In genomic region chr18:57587262-57587661, GRCh38 we compare ENCODE assay signal across 9 cellular contexts. TPM values are rescaled to one million over a fixed set of nuclear protein-coding genes. Genes with fewer than 3 reads are reported as not detected.
DNase-seq lines count a peak whose midpoint lies in the region; ATAC-seq and TF ChIP-seq lines count a peak whose summit lies in the region.
"Had no signal": no experiment of that assay in that cellular context is flagged by ENCODE, and none has a peak within 500 bp of the region (broad histone marks: within the 10 kb centered on the region; RNA-seq: fewer than 3 reads in every experiment).

No MANE protein-coding gene starts in this region.

- peak overlapping the region; percentile 89 for H3K27ac Mint-ChIP-seq in activated T-helper 17 cell treated with anti-CD3 and anti-CD28 coated beads, Interleukin-2, amount 50 U/mL, for 72 hours
- H3K27ac Mint-ChIP-seq in type B pancreatic cell = peak overlapping the region; percentile 90

- TF ChIP-seq CTCF in cardiac muscle cell (IDR thresholded peaks at IDR 0.05; ENCODE audit: low read depth, low read length) = no peak
- no peak for TF ChIP-seq CTCF in type B pancreatic cell (conservative IDR thresholded peaks at IDR 0.05)
- no peak for TF ChIP-seq CTCF in tibial nerve (IDR thresholded peaks at IDR 0.05)

- no peak for TF ChIP-seq EP300 in tibial nerve (IDR thresholded peaks at IDR 0.05)

- ATAC-seq in Right ventricle myocardium superior (ENCODE audit: poor library complexity) = no peak
- no peak for ATAC-seq in activated T-helper 17 cell treated with anti-CD3 and anti-CD28 coated beads, Interleukin-2, amount 50 U/mL, for 72 hours (replicated peaks)

- H3K4me1 Mint-ChIP-seq in activated T-helper 17 cell treated with anti-CD3 and anti-CD28 coated beads, Interleukin-2, amount 50 U/mL, for 72 hours = peaks cover 5% of the 10 kb centered on the region
- H3K4me1 Mint-ChIP-seq in type B pancreatic cell (ENCODE audit: unreplicated experiment) = peaks cover 11% of the 10 kb centered on the region

- H3K36me3 Mint-ChIP-seq in activated T-helper 17 cell treated with anti-CD3 and anti-CD28 coated beads, Interleukin-2, amount 50 U/mL, for 72 hours (ENCODE audit: low read depth) = peaks cover 6% of the 10 kb centered on the region
- H3K36me3 Mint-ChIP-seq in type B pancreatic cell = peaks cover 7% of the 10 kb centered on the region

- H3K4me3 ChIP-seq in cardiac muscle cell (no peak overlapping the region), mesodermal cell (ENCODE audit: extremely low read depth, insufficient read depth, low read length, poor library complexity, severe bottlenecking) (no peak overlapping the region), tibial nerve (peak overlapping the region in 1 of 4 donors; percentile 82)

- intact Hi-C loops in Right ventricle myocardium superior (cut with DNase I) = no loop called here
- intact Hi-C loops in posterior vena cava (cut with DNase I) = no loop called here

- DNase-seq in cardiac muscle cell (ENCODE audit: low read depth in 1 of 2, low spot score in 1 of 2) (no peak), Right ventricle myocardium superior (no peak), type B pancreatic cell (ENCODE audit: extremely low spot score, unreplicated experiment) (no peak), posterior vena cava (ENCODE audit: low spot score) (no peak), G401 (ENCODE audit: low spot score) (no peak), tibial nerve (ENCODE audit: low spot score in 2 of 2) (no peak)

- H3K9me3 Mint-ChIP-seq in activated T-helper 17 cell treated with anti-CD3 and anti-CD28 coated beads, Interleukin-2, amount 50 U/mL, for 72 hours = no peaks in the 10 kb centered on the region
- no peaks in the 10 kb centered on the region for H3K9me3 Mint-ChIP-seq in type B pancreatic cell
- H3K9me3 Mint-ChIP-seq: CD14-positive monocyte had no signal

- H3K27ac ChIP-seq in cardiac muscle cell = peak overlapping the region; percentile 69
- peak overlapping the region; percentile 79 for H3K27ac ChIP-seq in mesodermal cell (ENCODE audit: low read depth, low read length, severe bottlenecking)
- H3K27ac ChIP-seq in tibial nerve = peak overlapping the region in 2 of 4 donors; percentile 90 to 94

- no peaks in the 10 kb centered on the region for H3K27me3 ChIP-seq in cardiac muscle cell
- no peaks in the 10 kb centered on the region for H3K27me3 ChIP-seq in tibial nerve

- H3K4me1 ChIP-seq in cardiac muscle cell (ENCODE audit: low read depth) (peaks cover 5% of the 10 kb centered on the region), mesodermal cell (ENCODE audit: control insufficient read depth, insufficient read depth, low read length, poor library complexity, severe bottlenecking) (peaks cover 6% of the 10 kb centered on the region), tibial nerve (peaks cover 0 to 22% (median 13%) of the 10 kb centered on the region in 4 donors)

- H3K4me3 Mint-ChIP-seq in activated T-helper 17 cell treated with anti-CD3 and anti-CD28 coated beads, Interleukin-2, amount 50 U/mL, for 72 hours = peak overlapping the region; percentile 87
- H3K4me3 Mint-ChIP-seq in type B pancreatic cell = peak overlapping the region; percentile 86

- H3K36me3 ChIP-seq in cardiac muscle cell (no peaks in the 10 kb centered on the region), mesodermal cell (ENCODE audit: control insufficient read depth, insufficient read depth, low read length) (peaks cover 7% of the 10 kb centered on the region), tibial nerve (peaks cover 0 to 18% (median 4%) of the 10 kb centered on the region in 3 donors)

- no peaks in the 10 kb centered on the region for H3K27me3 Mint-ChIP-seq in activated T-helper 17 cell treated with anti-CD3 and anti-CD28 coated beads, Interleukin-2, amount 50 U/mL, for 72 hours
- no peaks in the 10 kb centered on the region for H3K27me3 Mint-ChIP-seq in type B pancreatic cell

- H3K9me3 ChIP-seq in cardiac muscle cell (ENCODE audit: low read depth) = no peaks in the 10 kb centered on the region
- H3K9me3 ChIP-seq in mesodermal cell (ENCODE audit: control insufficient read depth, low read length) = no peaks in the 10 kb centered on the region
- H3K9me3 ChIP-seq in tibial nerve = no peaks in the 10 kb centered on the region

- in situ Hi-C loops in G401 (cut with HindIII; ENCODE audit: low sequenced_read_pairs) = no loop called here

- WGBS in mesodermal cell (ENCODE audit: insufficient coverage in 2 of 2), 2 experiments = 97 to 98% methylated on average over 6 of the region's 11 CpGs
- WGBS in tibial nerve, 2 donors = 80 to 85% methylated on average over 11 of the region's 11 CpGs

- no peak for TF ChIP-seq POLR2A in tibial nerve (IDR thresholded peaks at IDR 0.05)

RNA-seq across cellular contexts. Expression of gene FECH, which starts 0.8 kb away (rescaled TPM):
- total RNA-seq in cardiac muscle cell = 91.2 and 94.5 TPM in 2 replicates
- polyA plus RNA-seq in cardiac muscle cell = 35.5 and 47.4 TPM in 2 replicates
- 34.5 TPM for total RNA-seq in Right ventricle myocardium superior
- 10 to 100 TPM; 15.0 to 26.2 TPM for total RNA-seq in activated T-helper 17 cell treated with anti-CD3 and anti-CD28 coated beads, Interleukin-2, amount 50 U/mL, for 72 hours
- polyA plus RNA-seq in mesodermal cell (2013, experiment 1 of 2) = 19.8 TPM
- polyA plus RNA-seq in mesodermal cell (2013, experiment 2 of 2) = 18.6 TPM
- total RNA-seq in type B pancreatic cell (ENCODE audit: low replicate concordance) = 22.1 and 43.1 TPM in 2 replicates
- total RNA-seq in posterior vena cava = 10 to 100 TPM; 15.5 to 19.2 TPM
- 84.7 and 129 TPM in 2 replicates for total RNA-seq in G401 (2014; rRNA removed; shearing (Covaris generic))
- total RNA-seq in tibial nerve = 10 to 100 TPM; 16.3 to 42.4 (median 28.2) TPM

RNA-seq across cellular contexts. Expression of gene NARS1, which starts 34.4 kb away (rescaled TPM):
- total RNA-seq in cardiac muscle cell = 184 and 229 TPM in 2 replicates
- polyA plus RNA-seq in cardiac muscle cell = 179 and 196 TPM in 2 replicates
- total RNA-seq in Right ventricle myocardium superior = 108 TPM
- total RNA-seq in activated T-helper 17 cell treated with anti-CD3 and anti-CD28 coated beads, Interleukin-2, amount 50 U/mL, for 72 hours = 10 to 100 TPM; 43.0 to 99.0 TPM
- polyA plus RNA-seq in mesodermal cell (2013, experiment 1 of 2) = 102 TPM
- polyA plus RNA-seq in mesodermal cell (2013, experiment 2 of 2) = 105 TPM
- total RNA-seq in type B pancreatic cell (ENCODE audit: low replicate concordance) = 98.7 and 134 TPM in 2 replicates
- 10 to 100 TPM; 71.2 to 75.1 TPM for total RNA-seq in posterior vena cava
- 180 and 222 TPM in 2 replicates for total RNA-seq in G401 (2014; rRNA removed; shearing (Covaris generic))
- total RNA-seq in tibial nerve = 10 to 100 TPM; 79.1 to 83.7 (median 81.2) TPM
